In genomic region chr18:9095297-9096012, GRCh38 we compare ENCODE assay signal across 8 cellular contexts. TPM values are rescaled to one million over a fixed set of nuclear protein-coding genes. Genes with fewer than 3 reads are reported as not detected.
A peak's percentile ranks its signal among the peaks of the same experiment; 100 is the strongest.
DNase-seq lines count a peak whose midpoint lies in the region; ATAC-seq and TF ChIP-seq lines count a peak whose summit lies in the region.

No MANE protein-coding gene starts in this region.

- peaks cover 10% of the 10 kb centered on the region for H3K9me3 Mint-ChIP-seq in activated naive CD4-positive, alpha-beta T cell treated with anti-CD3 and anti-CD28 coated beads, Interleukin-2, amount 50 U/mL, for 24 hours

- CTCF ChIA-PET in HEK293 (lab: Yijun Ruan, JAX): interaction anchor here (0.8 kb wide), 1 partner anchor 12 kb away, joined by 3 read pairs; no protein-coding TSS in a partner anchor

- intact Hi-C loops in left cardiac atrium (cut with DNase I): no loop called here

- H3K4me3 Mint-ChIP-seq in activated naive CD4-positive, alpha-beta T cell treated with anti-CD3 and anti-CD28 coated beads, Interleukin-2, amount 50 U/mL, for 24 hours: peak overlapping the region; percentile 70

- peaks cover 5% of the 10 kb centered on the region for H3K36me3 Mint-ChIP-seq in activated naive CD4-positive, alpha-beta T cell treated with anti-CD3 and anti-CD28 coated beads, Interleukin-2, amount 50 U/mL, for 24 hours

- H3K4me1 ChIP-seq in HEK293 (ENCODE audit: control insufficient read depth, insufficient read depth, low read length): peaks cover 3% of the 10 kb centered on the region

- POLR2A ChIA-PET in HEK293 (lab: Yijun Ruan, JAX): no interaction called here

- no peak overlapping the region for H3K4me3 ChIP-seq in HEK293 (ENCODE audit: low read depth, low read length)

- no peaks in the 10 kb centered on the region for H3K36me3 ChIP-seq in HEK293 (ENCODE audit: control insufficient read depth in 2 of 2, insufficient read depth in 1 of 2, low read length in 2 of 2)

- H3K27me3 Mint-ChIP-seq in activated naive CD4-positive, alpha-beta T cell treated with anti-CD3 and anti-CD28 coated beads, Interleukin-2, amount 50 U/mL, for 24 hours: no peaks in the 10 kb centered on the region

- no peak for TF ChIP-seq CTCF in HEK293 (tag by site-specific recombination; IDR thresholded peaks at IDR 0.05)

- peaks cover 71% of the 10 kb centered on the region for H3K4me1 Mint-ChIP-seq in activated naive CD4-positive, alpha-beta T cell treated with anti-CD3 and anti-CD28 coated beads, Interleukin-2, amount 50 U/mL, for 24 hours

- peak overlapping the region; percentile 99 for H3K27ac Mint-ChIP-seq in activated naive CD4-positive, alpha-beta T cell treated with anti-CD3 and anti-CD28 coated beads, Interleukin-2, amount 50 U/mL, for 24 hours

- DNase-seq in NOMO-1 (lab: John Stamatoyannopoulos, UW; ENCODE audit: unreplicated experiment in 2 of 2) (peak; percentile 57 to 72), retina (peak; percentile 29), DMS79 (lab: John Stamatoyannopoulos, UW) (no peak), amygdala (lab: John Stamatoyannopoulos, UW) (no peak), left cardiac atrium (no peak)

- ATAC-seq in GM18505 (IDR thresholded peaks at IDR 0.05; ENCODE audit: unreplicated experiment) (peak; percentile 78), left cardiac atrium (no peak)

- no peaks in the 10 kb centered on the region for H3K9me3 ChIP-seq in HEK293 (ENCODE audit: control insufficient read depth, insufficient read depth, low read depth, low read length)

- no peak overlapping the region for H3K27ac ChIP-seq in HEK293 (ENCODE audit: extremely low read depth, low read depth, low read length)

- TF ChIP-seq POLR2A in GM18505 (IDR thresholded peaks at IDR 0.05; ENCODE audit: borderline replicate concordance, extremely low read depth, insufficient read depth, insufficient read length): peak; percentile 58

TF ChIP-seq in HEK293, 187 proteins besides CTCF, POLR2A, EP300 and RAD21:
- TF ChIP-seq ZNF623 (tag by site-specific recombination; IDR thresholded peaks at IDR 0.05) (no peak), ZNF692 (tag by site-specific recombination; IDR thresholded peaks at IDR 0.05) (0 out of 2 replicates have a peak, but pooled peaks have one; percentile 33)

RNA-seq across cellular contexts. Expression of gene NDUFV2, which starts 7.0 kb away (rescaled TPM):
- total RNA-seq in left cardiac atrium: 100 to 1,000 TPM; 285 to 318 TPM

RNA-seq across cellular contexts. Expression of gene ANKRD12, which starts 41.1 kb away (rescaled TPM):
- 10 to 100 TPM; 45.6 to 51.5 TPM for total RNA-seq in left cardiac atrium

Comparison
In these comparisons a context has a peak if more than half of its experiments do, and no peak if none do; other contexts are left out.
1. DNase-seq: peak in NOMO-1 (2 of 2) and retina (single experiment); none in DMS79 (single experiment), amygdala (0 of 56) and left cardiac atrium (single experiment).